ENCODE assay signal across 1 cellular context in genomic region chr2:172813314-172813888, GRCh38.
TF ChIP-seq lines count a peak whose summit lies in the region.

No MANE protein-coding gene starts in this region.

TF ChIP-seq in GM23338, 12 proteins besides CTCF, POLR2A, EP300 and RAD21 (continued from another document):
- TF ChIP-seq ZNF462 (CRISPR knock-in tag; IDR thresholded peaks at IDR 0.05) (no peak), REST (IDR thresholded peaks at IDR 0.05; ENCODE audit: unreplicated experiment) (no peak), STAT1 (IDR thresholded peaks at IDR 0.05; ENCODE audit: unreplicated experiment) (no peak), ETS1 (IDR thresholded peaks at IDR 0.05) (no peak)
